1 cellular context compared by ENCODE assay signal in the genomic region with DNA sequence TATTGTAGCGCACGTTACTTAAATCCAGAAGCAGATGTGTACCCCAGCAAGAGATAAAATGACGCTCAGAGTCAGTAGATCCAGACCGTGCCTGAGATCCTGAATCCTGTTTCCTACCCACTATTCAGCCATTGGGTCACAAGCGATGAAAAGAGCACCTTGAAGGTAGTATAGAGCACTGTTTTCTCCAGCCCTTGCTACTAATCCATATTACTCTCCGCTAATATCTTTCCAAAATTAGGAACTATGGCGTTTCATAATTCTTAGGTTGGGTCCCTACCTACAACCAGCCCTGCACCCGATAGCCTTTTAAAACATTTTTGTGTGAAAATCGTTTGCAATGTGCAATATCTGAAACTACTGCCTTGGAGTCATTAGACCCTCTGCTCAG.
TF ChIP-seq lines count a peak whose summit lies in the region.

No MANE protein-coding gene starts in this region.

TF ChIP-seq in H1, 55 proteins besides CTCF, POLR2A, EP300 and RAD21:
- TF ChIP-seq JUN (IDR thresholded peaks at IDR 0.05; ENCODE audit: low read depth, low read length) (no peak), SIX5 (IDR thresholded peaks at IDR 0.05; ENCODE audit: low read depth, low read length) (no peak), BRCA1 (IDR thresholded peaks at IDR 0.05; ENCODE audit: low read depth, low read length) (no peak), TCF12 (IDR thresholded peaks at IDR 0.05; ENCODE audit: low read depth, low read length) (no peak), MAFK (IDR thresholded peaks at IDR 0.05; ENCODE audit: low read depth, low read length) (no peak), ASH2L (IDR thresholded peaks at IDR 0.05; ENCODE audit: low read length) (peak; percentile 7), KDM4A (IDR thresholded peaks at IDR 0.05; ENCODE audit: low read depth, low read length, severe bottlenecking) (peak; percentile 24), SP2 (IDR thresholded peaks at IDR 0.05; ENCODE audit: low read length) (no peak)
- TF ChIP-seq, protein P1, sequence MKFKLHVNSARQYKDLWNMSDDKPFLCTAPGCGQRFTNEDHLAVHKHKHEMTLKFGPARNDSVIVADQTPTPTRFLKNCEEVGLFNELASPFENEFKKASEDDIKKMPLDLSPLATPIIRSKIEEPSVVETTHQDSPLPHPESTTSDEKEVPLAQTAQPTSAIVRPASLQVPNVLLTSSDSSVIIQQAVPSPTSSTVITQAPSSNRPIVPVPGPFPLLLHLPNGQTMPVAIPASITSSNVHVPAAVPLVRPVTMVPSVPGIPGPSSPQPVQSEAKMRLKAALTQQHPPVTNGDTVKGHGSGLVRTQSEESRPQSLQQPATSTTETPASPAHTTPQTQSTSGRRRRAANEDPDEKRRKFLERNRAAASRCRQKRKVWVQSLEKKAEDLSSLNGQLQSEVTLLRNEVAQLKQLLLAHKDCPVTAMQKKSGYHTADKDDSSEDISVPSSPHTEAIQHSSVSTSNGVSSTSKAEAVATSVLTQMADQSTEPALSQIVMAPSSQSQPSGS (IDR thresholded peaks at IDR 0.05; ENCODE audit: low read length) = no peak; the same call in 1 of the 2 replicates
- TF ChIP-seq, protein P2, sequence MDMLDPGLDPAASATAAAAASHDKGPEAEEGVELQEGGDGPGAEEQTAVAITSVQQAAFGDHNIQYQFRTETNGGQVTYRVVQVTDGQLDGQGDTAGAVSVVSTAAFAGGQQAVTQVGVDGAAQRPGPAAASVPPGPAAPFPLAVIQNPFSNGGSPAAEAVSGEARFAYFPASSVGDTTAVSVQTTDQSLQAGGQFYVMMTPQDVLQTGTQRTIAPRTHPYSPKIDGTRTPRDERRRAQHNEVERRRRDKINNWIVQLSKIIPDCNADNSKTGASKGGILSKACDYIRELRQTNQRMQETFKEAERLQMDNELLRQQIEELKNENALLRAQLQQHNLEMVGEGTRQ (IDR thresholded peaks at IDR 0.05; ENCODE audit: low read length) = no peak
